ENCODE assay signal across 11 cellular contexts in genomic region chr6:129875610-129876515, GRCh38. TPM values are rescaled to one million over a fixed set of nuclear protein-coding genes. Genes with fewer than 3 reads are reported as not detected.
DNase-seq lines count a peak whose midpoint lies in the region; ATAC-seq and TF ChIP-seq lines count a peak whose summit lies in the region.
"Had no signal": no experiment of that assay in that cellular context is flagged by ENCODE, and none has a peak within 500 bp of the region (broad histone marks: within the 10 kb centered on the region; RNA-seq: fewer than 3 reads in every experiment).

No MANE protein-coding gene starts in this region.

- H3K27ac ChIP-seq in gastrocnemius medialis, result no peak overlapping the region
- H3K27ac ChIP-seq: left lung, PC-9 had no signal

- TF ChIP-seq CTCF in GM12865 (IDR thresholded peaks at IDR 0.05; ENCODE audit: insufficient read depth, low read depth, low read length, missing control alignments), result no peak
- TF ChIP-seq CTCF in gastrocnemius medialis (IDR thresholded peaks at IDR 0.05 in 4 of 5, conservative IDR thresholded peaks at IDR 0.05 in 1 of 5), result no peak

- intact Hi-C loops in gastrocnemius medialis (cut with DNase I; ENCODE audit: low total_unique reads), result no loop called here

- no peaks in the 10 kb centered on the region for H3K36me3 ChIP-seq in gastrocnemius medialis
- H3K36me3 ChIP-seq: left lung had no signal

- DNase-seq in GM12865 (ENCODE audit: low read depth), result peak; percentile 41
- DNase-seq in OCI-M1 (lab: John Stamatoyannopoulos, UW), result peak; percentile 14
- no peak for DNase-seq in gastrocnemius medialis
- DNase-seq in effector CD4-positive, alpha-beta T cell, result no peak
- no peak for DNase-seq in stimulated activated CD4-positive, alpha-beta T cell treated with anti-CD3 and anti-CD28 coated beads, Interleukin-15, amount 100 ng/mL, for 24 hours
- DNase-seq in NCI-H345 (lab: John Stamatoyannopoulos, UW), result no peak
- DNase-seq: DND-41, left lung, PC-9 had no signal

- no peak overlapping the region for H3K4me3 ChIP-seq in GM12865 (ENCODE audit: low read depth, low read length)
- H3K4me3 ChIP-seq in gastrocnemius medialis, result no peak overlapping the region
- H3K4me3 ChIP-seq: left lung, PC-9 had no signal

- no peaks in the 10 kb centered on the region for H3K4me1 ChIP-seq in gastrocnemius medialis
- H3K4me1 ChIP-seq: left lung had no signal

- in situ Hi-C loops in gastrocnemius medialis (cut with MboI; ENCODE audit: low sequenced_read_pairs in 4 of 4), result no loop called here

- H3K27me3 ChIP-seq in gastrocnemius medialis, result no peaks in the 10 kb centered on the region
- H3K27me3 ChIP-seq: left lung had no signal

- no peak for TF ChIP-seq POLR2A in gastrocnemius medialis (IDR thresholded peaks at IDR 0.05)

- H3K9me3 ChIP-seq in gastrocnemius medialis, result no peaks in the 10 kb centered on the region
- H3K9me3 ChIP-seq: left lung had no signal

- ATAC-seq in GM19395 (IDR thresholded peaks at IDR 0.05; ENCODE audit: unreplicated experiment), result peak; percentile 93
- ATAC-seq in HG03039 (IDR thresholded peaks at IDR 0.05; ENCODE audit: unreplicated experiment), result peak; percentile 78
- ATAC-seq in gastrocnemius medialis, result no peak
- ATAC-seq: left lung had no signal

RNA-seq across cellular contexts. Expression of gene TMEM244, which starts 14.7 kb away (rescaled TPM):
- total RNA-seq in gastrocnemius medialis, result not detected
- total RNA-seq: left lung, PC-9 had no signal

Comparison
In these comparisons a context has a peak if more than half of its experiments do, and no peak if none do; other contexts are left out.
1. DNase-seq: peak in GM12865 (single experiment) and OCI-M1 (single experiment); none in gastrocnemius medialis (0 of 2), effector CD4-positive, alpha-beta T cell (single experiment), stimulated activated CD4-positive, alpha-beta T cell treated with anti-CD3 and anti-CD28 coated beads, Interleukin-15, amount 100 ng/mL, for 24 hours (single experiment) and NCI-H345 (single experiment).
2. ATAC-seq: peak in GM19395 (single experiment) and HG03039 (single experiment); none in gastrocnemius medialis (0 of 2).